Comparison of ENCODE assay signal across 8 cellular contexts in the genomic region with DNA sequence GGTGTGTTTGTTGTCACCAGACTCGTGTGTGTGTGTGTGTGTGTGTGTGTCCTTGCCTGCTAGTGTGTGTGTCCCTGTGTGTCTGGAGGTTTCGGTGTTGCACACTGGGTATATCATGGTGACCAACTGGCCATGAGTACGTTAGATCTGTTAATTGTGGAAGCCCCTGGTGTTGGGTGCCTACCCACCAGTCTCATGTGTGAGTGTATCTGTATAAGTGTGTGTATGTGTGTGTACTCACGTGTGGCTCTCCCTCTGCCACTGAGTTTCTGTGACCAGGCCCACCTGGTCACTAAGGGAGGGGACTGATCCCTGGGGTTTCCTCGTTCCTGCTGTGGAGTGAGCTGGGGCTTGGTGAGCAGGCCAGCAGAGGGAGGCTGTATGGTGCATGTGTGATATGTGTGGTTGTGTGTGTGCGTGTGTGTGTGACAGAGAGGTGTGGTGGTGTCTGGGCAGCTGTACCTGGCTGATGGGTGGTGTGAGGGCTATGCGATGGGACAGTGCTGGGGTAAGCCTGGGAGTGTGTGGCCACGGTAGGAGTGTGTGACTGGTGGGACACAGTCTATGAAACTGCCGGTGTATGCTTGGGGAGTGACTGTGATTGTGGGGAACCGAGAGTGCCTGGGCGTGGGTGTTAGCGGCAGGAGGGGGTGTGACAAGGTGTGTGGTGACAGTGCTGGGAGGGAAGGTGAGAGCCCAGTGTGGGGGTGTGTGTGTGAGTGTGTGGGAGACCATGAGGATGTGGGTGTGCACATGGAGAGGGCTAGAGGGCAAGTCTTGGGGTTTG. TPM values are rescaled to one million over a fixed set of nuclear protein-coding genes. Genes with fewer than 3 reads are reported as not detected.
A peak's percentile ranks its signal among the peaks of the same experiment; 100 is the strongest.
DNase-seq lines count a peak whose midpoint lies in the region; ATAC-seq and TF ChIP-seq lines count a peak whose summit lies in the region.

No MANE protein-coding gene starts in this region.

- H3K27ac Mint-ChIP-seq in Caco-2 (ENCODE audit: unreplicated experiment), result peak overlapping the region; percentile 90
- peak overlapping the region; percentile 77 for H3K27ac Mint-ChIP-seq in activated CD8-positive, alpha-beta T cell treated with anti-CD3 and anti-CD28 coated beads for 36 hours

- no peaks in the 10 kb centered on the region for H3K27me3 Mint-ChIP-seq in Caco-2 (ENCODE audit: insufficient read depth, unreplicated experiment)
- peaks cover 3% of the 10 kb centered on the region for H3K27me3 Mint-ChIP-seq in activated CD8-positive, alpha-beta T cell treated with anti-CD3 and anti-CD28 coated beads for 36 hours

- H3K9me3 ChIP-seq in Caco-2 (no peaks in the 10 kb centered on the region), esophagus (ENCODE audit: control insufficient read depth in 2 of 2, insufficient read depth in 1 of 2, low read depth in 1 of 2, low read length in 1 of 2) (no peaks in the 10 kb centered on the region)

- no peak for DNase-seq in Caco-2
- DNase-seq in activated CD8-positive, alpha-beta T cell treated with anti-CD3 and anti-CD28 coated beads for 36 hours, result peak; percentile 57
- DNase-seq in A172 (ENCODE audit: low spot score), result no peak
- no peak for DNase-seq in HuH-7.5 (ENCODE audit: low spot score)

- H3K36me3 ChIP-seq in Caco-2 (ENCODE audit: control insufficient read depth, insufficient read depth, low read length), result peaks cover 2% of the 10 kb centered on the region
- peaks cover 0 to 6% of the 10 kb centered on the region in 2 donors for H3K36me3 ChIP-seq in esophagus (ENCODE audit: control insufficient read depth in 2 of 2, insufficient read depth in 2 of 2, low read length in 1 of 2)

- POLR2A ChIA-PET in Caco-2 (lab: Charles Lee), result no interaction called here
- POLR2A ChIA-PET in activated CD8-positive, alpha-beta T cell treated with anti-CD3 and anti-CD28 coated beads for 36 hours (lab: Charles Lee), result interaction anchor here (1.2 kb wide), 1 partner anchor 31 kb away, joined by 4 read pairs; no protein-coding TSS in a partner anchor

- peaks cover 34% of the 10 kb centered on the region for H3K4me1 Mint-ChIP-seq in Caco-2 (ENCODE audit: low read depth, unreplicated experiment)
- H3K4me1 Mint-ChIP-seq in activated CD8-positive, alpha-beta T cell treated with anti-CD3 and anti-CD28 coated beads for 36 hours (ENCODE audit: low read depth), result peaks cover 22% of the 10 kb centered on the region

- intact Hi-C loops in Caco-2 (cut with micrococcal nuclease; ENCODE audit: unreplicated experiment), result loop anchor here (5.0 kb wide), 1 partner anchor 51 kb away; no protein-coding TSS in a partner anchor
- intact Hi-C loops in activated CD8-positive, alpha-beta T cell treated with anti-CD3 and anti-CD28 coated beads for 36 hours (cut with micrococcal nuclease), result no loop called here

- peaks cover 6% of the 10 kb centered on the region for H3K36me3 Mint-ChIP-seq in Caco-2 (ENCODE audit: insufficient read depth, unreplicated experiment)
- no peaks in the 10 kb centered on the region for H3K36me3 Mint-ChIP-seq in activated CD8-positive, alpha-beta T cell treated with anti-CD3 and anti-CD28 coated beads for 36 hours (ENCODE audit: low read depth)

- H3K27ac ChIP-seq in esophagus (ENCODE audit: low read depth in 2 of 2, low read length in 1 of 2), result peak overlapping the region; percentile 91 to 93
- H3K27ac ChIP-seq in skin epidermis, result peak overlapping the region in 18 of 21 experiments; percentile 8 to 98 (median 92)

- 28 to 52% methylated on average over 12 of the region's 12 CpGs for WGBS in esophagus, 2 donors

- H3K4me3 Mint-ChIP-seq in Caco-2 (ENCODE audit: unreplicated experiment), result peak overlapping the region; percentile 91
- H3K4me3 Mint-ChIP-seq in activated CD8-positive, alpha-beta T cell treated with anti-CD3 and anti-CD28 coated beads for 36 hours, result peak overlapping the region; percentile 79

- H3K27me3 ChIP-seq in Caco-2 (replicated peaks; ENCODE audit: control insufficient read depth, insufficient read depth, low read length) (no peaks in the 10 kb centered on the region), esophagus (ENCODE audit: control insufficient read depth in 1 of 2, insufficient read depth in 2 of 2, low read length in 2 of 2) (no peaks in the 10 kb centered on the region)

- CTCF ChIA-PET in Caco-2 (lab: Charles Lee), result interaction anchor here (0.5 to 0.9 kb wide), 2 partner anchors 29 to 293 kb away, joined by 3 to 5 read pairs; no protein-coding TSS in a partner anchor
- CTCF ChIA-PET in activated CD8-positive, alpha-beta T cell treated with anti-CD3 and anti-CD28 coated beads for 36 hours (lab: Charles Lee), result interaction anchor here (1.3 to 2.3 kb wide), 3 partner anchors 28 to 52 kb away, joined by 3 to 9 read pairs (median 9); no protein-coding TSS in a partner anchor

- no TSS peak for BruUV-seq in Caco-2 (replicated peaks; lab: Mats Ljungman, UMichigan)

- no peak for TF ChIP-seq CTCF in Caco-2 (IDR thresholded peaks at IDR 0.05; ENCODE audit: insufficient read depth in 1 of 2, low read depth in 1 of 2, low read length in 1 of 2, severe bottlenecking in 1 of 2, unreplicated experiment in 1 of 2)
- TF ChIP-seq CTCF in activated CD8-positive, alpha-beta T cell treated with anti-CD3 and anti-CD28 coated beads for 36 hours (IDR thresholded peaks at IDR 0.05), result no peak

- H3K9me3 Mint-ChIP-seq in Caco-2 (ENCODE audit: unreplicated experiment), result no peaks in the 10 kb centered on the region
- no peaks in the 10 kb centered on the region for H3K9me3 Mint-ChIP-seq in activated CD8-positive, alpha-beta T cell treated with anti-CD3 and anti-CD28 coated beads for 36 hours

- ATAC-seq in HG02763 (IDR thresholded peaks at IDR 0.05; ENCODE audit: unreplicated experiment) (peak; percentile 24), GM19328 (IDR thresholded peaks at IDR 0.05; ENCODE audit: unreplicated experiment) (no peak)
- peak; percentile 7 for ATAC-seq in activated CD8-positive, alpha-beta T cell treated with anti-CD3 and anti-CD28 coated beads for 36 hours

- peak overlapping the region; percentile 84 for H3K4me3 ChIP-seq in Caco-2 (ENCODE audit: low read depth, low read length)
- H3K4me3 ChIP-seq in esophagus (ENCODE audit: low read depth in 1 of 2, low read length in 2 of 2), result peak overlapping the region; percentile 92 to 96
- H3K4me3 ChIP-seq in skin epidermis, result peak overlapping the region; percentile 66 to 95 (median 88)

- H3K4me1 ChIP-seq in Caco-2 (peaks cover 34% of the 10 kb centered on the region), esophagus (ENCODE audit: control insufficient read depth in 2 of 2, insufficient read depth in 2 of 2, low read length in 1 of 2) (peaks cover 6 to 37% of the 10 kb centered on the region in 2 donors)

RNA-seq across cellular contexts. Expression of gene PRKCD, which starts 1.9 kb away (rescaled TPM):
- 30.9 and 31.5 TPM in 2 replicates for total RNA-seq in Caco-2 (2022)
- total RNA-seq in activated CD8-positive, alpha-beta T cell treated with anti-CD3 and anti-CD28 coated beads for 36 hours, result 10 to 100 TPM; 18.7 to 21.5 TPM
- 10 to 100 TPM; 19.8 to 22.2 TPM for polyA plus RNA-seq in esophagus
- 2.5 and 3.4 TPM in 2 replicates for total RNA-seq in A172 (2014; rRNA removed; shearing (Covaris generic))

RNA-seq across cellular contexts. Expression of gene RFT1, which starts 32.6 kb away (rescaled TPM):
- 33.1 and 35.7 TPM in 2 replicates for total RNA-seq in Caco-2 (2022)
- total RNA-seq in activated CD8-positive, alpha-beta T cell treated with anti-CD3 and anti-CD28 coated beads for 36 hours, result 10 to 100 TPM; 42.5 to 42.9 TPM
- polyA plus RNA-seq in esophagus, result 10 to 100 TPM in 1 of 2 donors, 1 to 10 TPM in 1; 5.7 to 11.0 TPM
- 27.0 and 33.6 TPM in 2 replicates for total RNA-seq in A172 (2014; rRNA removed; shearing (Covaris generic))
